Comparison of ENCODE assay signal across 8 cellular contexts in genomic region chr1:219990782-219991510, GRCh38. TPM values are rescaled to one million over a fixed set of nuclear protein-coding genes. Genes with fewer than 3 reads are reported as not detected.
DNase-seq lines count a peak whose midpoint lies in the region; ATAC-seq and TF ChIP-seq lines count a peak whose summit lies in the region.

No MANE protein-coding gene starts in this region.

- intact Hi-C loops in MCF 10A (cut with micrococcal nuclease) (loop anchor here (5.0 kb wide), 3 partner anchors 126 to 786 kb away; no protein-coding TSS in a partner anchor), breast epithelium (cut with DNase I; ENCODE audit: low total_unique reads) (no loop called here), body of pancreas (cut with DNase I) (no loop called here), lower lobe of right lung (cut with DNase I) (no loop called here)

- no peaks in the 10 kb centered on the region for H3K4me1 Mint-ChIP-seq in MCF 10A (ENCODE audit: insufficient read depth, unreplicated experiment)
- no peaks in the 10 kb centered on the region for H3K4me1 Mint-ChIP-seq in activated CD8-positive, alpha-beta T cell treated with anti-CD3 and anti-CD28 coated beads, Interleukin-2, amount 10 ng/mL, durations not matched to agents 7 days and 5 days (ENCODE audit: low read depth)
- H3K4me1 Mint-ChIP-seq in activated naive CD8-positive, alpha-beta T cell treated with anti-CD3 and anti-CD28 coated beads for 36 hours, result peaks cover 8% of the 10 kb centered on the region
- peaks cover 3% of the 10 kb centered on the region for H3K4me1 Mint-ChIP-seq in T-helper 2 cell treated with Interferon-gamma antibody and Interleukin-4, amounts not matched to agents 5 μg/mL and 100 μg/mL, for 36 hours (ENCODE audit: low read depth)

- no peak overlapping the region for H3K27ac Mint-ChIP-seq in MCF 10A (ENCODE audit: low read depth, unreplicated experiment)
- H3K27ac Mint-ChIP-seq in activated CD8-positive, alpha-beta T cell treated with anti-CD3 and anti-CD28 coated beads, Interleukin-2, amount 10 ng/mL, durations not matched to agents 7 days and 5 days, result no peak overlapping the region
- H3K27ac Mint-ChIP-seq in activated naive CD8-positive, alpha-beta T cell treated with anti-CD3 and anti-CD28 coated beads for 36 hours, result no peak overlapping the region
- H3K27ac Mint-ChIP-seq in T-helper 2 cell treated with Interferon-gamma antibody and Interleukin-4, amounts not matched to agents 5 μg/mL and 100 μg/mL, for 36 hours, result no peak overlapping the region

- H3K36me3 Mint-ChIP-seq in MCF 10A (ENCODE audit: insufficient read depth, unreplicated experiment), result peaks cover 94% of the 10 kb centered on the region
- peaks cover 45% of the 10 kb centered on the region for H3K36me3 Mint-ChIP-seq in activated CD8-positive, alpha-beta T cell treated with anti-CD3 and anti-CD28 coated beads, Interleukin-2, amount 10 ng/mL, durations not matched to agents 7 days and 5 days (ENCODE audit: low read depth)
- peaks cover 20% of the 10 kb centered on the region for H3K36me3 Mint-ChIP-seq in activated naive CD8-positive, alpha-beta T cell treated with anti-CD3 and anti-CD28 coated beads for 36 hours
- H3K36me3 Mint-ChIP-seq in T-helper 2 cell treated with Interferon-gamma antibody and Interleukin-4, amounts not matched to agents 5 μg/mL and 100 μg/mL, for 36 hours (ENCODE audit: low read depth), result peaks cover 32% of the 10 kb centered on the region

- H3K9me3 Mint-ChIP-seq in MCF 10A (ENCODE audit: unreplicated experiment), result no peaks in the 10 kb centered on the region
- H3K9me3 Mint-ChIP-seq in activated CD8-positive, alpha-beta T cell treated with anti-CD3 and anti-CD28 coated beads, Interleukin-2, amount 10 ng/mL, durations not matched to agents 7 days and 5 days (ENCODE audit: insufficient read depth), result no peaks in the 10 kb centered on the region
- H3K9me3 Mint-ChIP-seq in activated naive CD8-positive, alpha-beta T cell treated with anti-CD3 and anti-CD28 coated beads for 36 hours, result no peaks in the 10 kb centered on the region
- H3K9me3 Mint-ChIP-seq in T-helper 2 cell treated with Interferon-gamma antibody and Interleukin-4, amounts not matched to agents 5 μg/mL and 100 μg/mL, for 36 hours, result no peaks in the 10 kb centered on the region

- no TSS peak for BruUV-seq in MCF 10A (replicated peaks; lab: Mats Ljungman, UMichigan)

- no peak overlapping the region for H3K4me3 Mint-ChIP-seq in MCF 10A (ENCODE audit: unreplicated experiment)
- H3K4me3 Mint-ChIP-seq in activated CD8-positive, alpha-beta T cell treated with anti-CD3 and anti-CD28 coated beads, Interleukin-2, amount 10 ng/mL, durations not matched to agents 7 days and 5 days, result no peak overlapping the region
- H3K4me3 Mint-ChIP-seq in activated naive CD8-positive, alpha-beta T cell treated with anti-CD3 and anti-CD28 coated beads for 36 hours, result no peak overlapping the region
- no peak overlapping the region for H3K4me3 Mint-ChIP-seq in T-helper 2 cell treated with Interferon-gamma antibody and Interleukin-4, amounts not matched to agents 5 μg/mL and 100 μg/mL, for 36 hours

- H3K9me3 ChIP-seq in breast epithelium (no peaks in the 10 kb centered on the region), body of pancreas (no peaks in the 10 kb centered on the region), lower lobe of right lung (no peaks in the 10 kb centered on the region)

- TF ChIP-seq POLR2A in breast epithelium (IDR thresholded peaks at IDR 0.05), result no peak
- no peak for TF ChIP-seq POLR2A in body of pancreas (IDR thresholded peaks at IDR 0.05)

- WGBS in body of pancreas, 2 donors, result 4 to 7% methylated on average over 2 of the region's 2 CpGs

- H3K27ac ChIP-seq in breast epithelium (no peak overlapping the region), body of pancreas (peak overlapping the region in 3 of 4 donors; percentile 26 to 72 (median 37)), lower lobe of right lung (no peak overlapping the region)

- H3K4me3 ChIP-seq in breast epithelium (no peak overlapping the region), body of pancreas (no peak overlapping the region), lower lobe of right lung (no peak overlapping the region)

- DNase-seq in MCF 10A (ENCODE audit: unreplicated experiment) (peak; percentile 75), breast epithelium (ENCODE audit: low spot score in 2 of 2) (no peak), NCI-H1694 treated with DMSO at 0.1 percent for 48 hours (lab: John Stamatoyannopoulos, UW) (peak; percentile 49), body of pancreas (no peak), lower lobe of right lung (no peak)
- no peak for DNase-seq in activated CD8-positive, alpha-beta T cell treated with anti-CD3 and anti-CD28 coated beads, Interleukin-2, amount 10 ng/mL, durations not matched to agents 7 days and 5 days
- DNase-seq in activated naive CD8-positive, alpha-beta T cell treated with anti-CD3 and anti-CD28 coated beads for 36 hours, result no peak
- DNase-seq in T-helper 2 cell treated with Interferon-gamma antibody and Interleukin-4, amounts not matched to agents 5 μg/mL and 100 μg/mL, for 36 hours (ENCODE audit: low spot score), result no peak

- H3K36me3 ChIP-seq in breast epithelium (no peaks in the 10 kb centered on the region), body of pancreas (replicated peaks in 1 of 2; ENCODE audit: insufficient read depth in 1 of 2, low read depth in 2 of 2) (no peaks in the 10 kb centered on the region), lower lobe of right lung (peaks cover 44% of the 10 kb centered on the region)

- POLR2A ChIA-PET in MCF 10A (lab: Yijun Ruan, JAX), result interaction anchor here (0.6 kb wide), 1 partner anchor 141 kb away, joined by 3 read pairs; no protein-coding TSS in a partner anchor
- POLR2A ChIA-PET in activated CD8-positive, alpha-beta T cell treated with anti-CD3 and anti-CD28 coated beads, Interleukin-2, amount 10 ng/mL, durations not matched to agents 7 days and 5 days (lab: Charles Lee), result no interaction called here

- H3K27me3 ChIP-seq in breast epithelium (no peaks in the 10 kb centered on the region), body of pancreas (no peaks in the 10 kb centered on the region), lower lobe of right lung (ENCODE audit: low read depth) (no peaks in the 10 kb centered on the region)

- ATAC-seq in body of pancreas (peak; percentile 67), lower lobe of right lung (no peak)
- ATAC-seq in activated CD8-positive, alpha-beta T cell treated with anti-CD3 and anti-CD28 coated beads, Interleukin-2, amount 10 ng/mL, durations not matched to agents 7 days and 5 days, result no peak

- CTCF ChIA-PET in MCF 10A (lab: Yijun Ruan, JAX), result interaction anchor here (0.6 to 6.1 kb wide), 31 partner anchors 8 to 1720 kb away, joined by 3 to 58 read pairs (median 4); no protein-coding TSS in a partner anchor
- CTCF ChIA-PET in activated CD8-positive, alpha-beta T cell treated with anti-CD3 and anti-CD28 coated beads, Interleukin-2, amount 10 ng/mL, durations not matched to agents 7 days and 5 days (lab: Charles Lee), result interaction anchor here (0.7 to 2.8 kb wide), 10 partner anchors 9 to 742 kb away, joined by 3 to 9 read pairs (median 4); partner anchors contain the start of gene BPNT1

- H3K4me1 ChIP-seq in breast epithelium, result no peaks in the 10 kb centered on the region
- H3K4me1 ChIP-seq in body of pancreas, result peaks cover 60% of the 10 kb centered on the region
- H3K4me1 ChIP-seq in lower lobe of right lung, result peaks cover 3% of the 10 kb centered on the region

- TF ChIP-seq CTCF in MCF 10A (IDR thresholded peaks at IDR 0.05; ENCODE audit: unreplicated experiment), result peak; percentile 62
- peak in 1 of 3 donors; percentile 38 for TF ChIP-seq CTCF in breast epithelium (IDR thresholded peaks at IDR 0.05)
- peak; percentile 33 to 83 (median 71) for TF ChIP-seq CTCF in body of pancreas (IDR thresholded peaks at IDR 0.05)
- peak; percentile 54 for TF ChIP-seq CTCF in lower lobe of right lung (IDR thresholded peaks at IDR 0.05)

- H3K27me3 Mint-ChIP-seq in MCF 10A (ENCODE audit: insufficient read depth, unreplicated experiment), result no peaks in the 10 kb centered on the region
- no peaks in the 10 kb centered on the region for H3K27me3 Mint-ChIP-seq in activated CD8-positive, alpha-beta T cell treated with anti-CD3 and anti-CD28 coated beads, Interleukin-2, amount 10 ng/mL, durations not matched to agents 7 days and 5 days (ENCODE audit: low read depth)
- no peaks in the 10 kb centered on the region for H3K27me3 Mint-ChIP-seq in activated naive CD8-positive, alpha-beta T cell treated with anti-CD3 and anti-CD28 coated beads for 36 hours
- no peaks in the 10 kb centered on the region for H3K27me3 Mint-ChIP-seq in T-helper 2 cell treated with Interferon-gamma antibody and Interleukin-4, amounts not matched to agents 5 μg/mL and 100 μg/mL, for 36 hours (ENCODE audit: low read depth)

RNA-seq across cellular contexts. Expression of gene EPRS1, which starts 55.4 kb away (rescaled TPM):
- total RNA-seq in MCF 10A (2022) (476 and 612 TPM in 2 replicates), breast epithelium (10 to 100 TPM; 41.3 to 64.8 (median 47.5) TPM), body of pancreas (10 to 100 TPM; 33.0 to 37.6 TPM), lower lobe of right lung (65.4 TPM)
- total RNA-seq in activated CD8-positive, alpha-beta T cell treated with anti-CD3 and anti-CD28 coated beads, Interleukin-2, amount 10 ng/mL, durations not matched to agents 7 days and 5 days, result 100 to 1,000 TPM; 115 to 116 TPM
- total RNA-seq in activated naive CD8-positive, alpha-beta T cell treated with anti-CD3 and anti-CD28 coated beads for 36 hours, result 100 to 1,000 TPM; 222 to 237 TPM

Comparison
In these comparisons a context has a peak if more than half of its experiments do, and no peak if none do; other contexts are left out.
1. DNase-seq: peak in MCF 10A (single experiment) and NCI-H1694 treated with DMSO at 0.1 percent for 48 hours (single experiment); none in breast epithelium (0 of 2), body of pancreas (0 of 4), lower lobe of right lung (single experiment), activated CD8-positive, alpha-beta T cell treated with anti-CD3 and anti-CD28 coated beads, Interleukin-2, amount 10 ng/mL, durations not matched to agents 7 days and 5 days (single experiment), activated naive CD8-positive, alpha-beta T cell treated with anti-CD3 and anti-CD28 coated beads for 36 hours (single experiment) and T-helper 2 cell treated with Interferon-gamma antibody and Interleukin-4, amounts not matched to agents 5 μg/mL and 100 μg/mL, for 36 hours (single experiment).
2. H3K27ac ChIP-seq: peak in body of pancreas (3 of 4); none in breast epithelium (0 of 2) and lower lobe of right lung (single experiment).